In the genomic region with DNA sequence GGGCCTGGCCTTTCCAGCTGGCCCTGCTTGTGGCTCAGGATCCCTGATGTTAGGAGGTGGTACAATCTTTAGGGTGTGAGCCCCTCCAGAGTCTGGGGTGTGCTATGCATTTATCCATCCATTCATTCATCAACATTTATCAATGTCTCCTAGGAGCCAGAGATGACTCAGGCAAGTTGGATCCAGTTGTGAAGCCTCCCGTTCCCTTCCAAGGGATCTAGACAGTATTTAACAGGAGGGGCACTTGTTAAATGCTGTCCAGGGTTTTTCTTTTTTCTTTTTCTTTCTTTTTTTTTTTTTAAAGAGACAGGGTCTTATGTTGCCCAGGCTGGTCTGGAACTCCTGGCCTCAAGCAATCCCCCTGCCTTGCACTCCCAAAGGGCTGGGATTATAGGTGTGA, we compare ENCODE assay signal across 14 cellular contexts. TPM values are rescaled to one million over a fixed set of nuclear protein-coding genes. Genes with fewer than 3 reads are reported as not detected.
"Had no signal": no experiment of that assay in that cellular context is flagged by ENCODE, and none has a peak within 500 bp of the region (broad histone marks: within the 10 kb centered on the region; RNA-seq: fewer than 3 reads in every experiment).

No MANE protein-coding gene starts in this region.

- H3K27ac ChIP-seq: breast epithelium, dorsolateral prefrontal cortex, esophagus muscularis mucosa had no signal

- H3K27me3 ChIP-seq: breast epithelium, dorsolateral prefrontal cortex, thyroid gland had no signal

- ATAC-seq: T-helper 17 cell had no signal

- FAIRE-seq: endometrium had no signal

- H3K4me1 ChIP-seq: breast epithelium had no signal

- H3K27ac Mint-ChIP-seq: activated naive CD4-positive, alpha-beta T cell treated with anti-CD3 and anti-CD28 coated beads, Interleukin-2, amount 50 U/mL, for 24 hours; nephron progenitor cell; T-helper 17 cell had no signal

- H3K4me3 Mint-ChIP-seq: activated naive CD4-positive, alpha-beta T cell treated with anti-CD3 and anti-CD28 coated beads, Interleukin-2, amount 50 U/mL, for 24 hours; T-helper 17 cell had no signal

- H3K9me3 ChIP-seq: breast epithelium, esophagus muscularis mucosa, thyroid gland had no signal

- H3K36me3 Mint-ChIP-seq: activated naive CD4-positive, alpha-beta T cell treated with anti-CD3 and anti-CD28 coated beads, Interleukin-2, amount 50 U/mL, for 24 hours had no signal

- H3K9me3 Mint-ChIP-seq: activated naive CD4-positive, alpha-beta T cell treated with anti-CD3 and anti-CD28 coated beads, Interleukin-2, amount 50 U/mL, for 24 hours had no signal

- H3K4me3 ChIP-seq: breast epithelium, dorsolateral prefrontal cortex, esophagus muscularis mucosa, thyroid gland had no signal

- H3K27me3 Mint-ChIP-seq: activated naive CD4-positive, alpha-beta T cell treated with anti-CD3 and anti-CD28 coated beads, Interleukin-2, amount 50 U/mL, for 24 hours; T-helper 17 cell had no signal

- H3K36me3 ChIP-seq: breast epithelium, esophagus muscularis mucosa, thyroid gland had no signal

- DNase-seq: activated CD4-positive, alpha-beta T cell treated with anti-CD3 and anti-CD28 coated beads, Interleukin-2, amount 50 U/mL, for 1 hour; activated CD4-positive, CD25-positive, alpha-beta regulatory T cell; activated effector memory CD4-positive, alpha-beta T cell treated with Interleukin-2 at 50 U/mL for 16 hours; amygdala; stimulated activated CD4-positive, alpha-beta T cell treated with anti-CD3 and anti-CD28 coated beads, Interleukin-4, amount 100 ng/mL, for 24 hours; T-helper 17 cell had no signal

RNA-seq across cellular contexts. Expression of gene SMPD3, which starts 42.0 kb away (rescaled TPM):
- total RNA-seq: osteocyte had no signal
